Comparison of ENCODE assay signal across 14 cellular contexts in genomic region chr2:240419723-240420122, GRCh38. TPM values are rescaled to one million over a fixed set of nuclear protein-coding genes. Genes with fewer than 3 reads are reported as not detected.
DNase-seq lines count a peak whose midpoint lies in the region; ATAC-seq and TF ChIP-seq lines count a peak whose summit lies in the region.
"Had no signal": no experiment of that assay in that cellular context is flagged by ENCODE, and none has a peak within 500 bp of the region (broad histone marks: within the 10 kb centered on the region; RNA-seq: fewer than 3 reads in every experiment).

No MANE protein-coding gene starts in this region.

- intact Hi-C loops in natural killer cell (cut with micrococcal nuclease), result no loop called here

- no peak overlapping the region for H3K4me3 Mint-ChIP-seq in natural killer cell
- H3K4me3 Mint-ChIP-seq: B cell; CD4-positive, CD25-positive, alpha-beta regulatory T cell; CD8-positive, alpha-beta memory T cell had no signal

- no peaks in the 10 kb centered on the region for H3K9me3 Mint-ChIP-seq in natural killer cell

- no peaks in the 10 kb centered on the region for H3K36me3 Mint-ChIP-seq in natural killer cell
- H3K36me3 Mint-ChIP-seq: CD4-positive, CD25-positive, alpha-beta regulatory T cell had no signal

- DNase-seq in activated CD8-positive, alpha-beta memory T cell treated with anti-CD3 and anti-CD28 coated beads, Interleukin-2, amount 50 U/mL, for 48 hours, result peak; percentile 17
- DNase-seq in activated CD8-positive, alpha-beta memory T cell treated with anti-CD3 and anti-CD28 coated beads for 24 hours, result no peak
- DNase-seq in ecto neural progenitor cell (ENCODE audit: low spot score) (peak; percentile 20), natural killer cell (peak; percentile 0), NCI-H748 treated with DMSO at 0.1 percent for 48 hours (lab: John Stamatoyannopoulos, UW) (no peak)
- no peak for DNase-seq in stimulated activated CD4-positive, alpha-beta T cell treated with anti-CD3 and anti-CD28 coated beads, Interleukin-2, amount 100 ng/mL, for 24 hours
- DNase-seq: 8988T; CD4-positive, CD25-positive, alpha-beta regulatory T cell; COR-L47; DMS 273 treated with DMSO at 0.1 percent for 48 hours; GM23248 had no signal

- no peaks in the 10 kb centered on the region for H3K27me3 Mint-ChIP-seq in natural killer cell (ENCODE audit: low read depth in 2 of 2)
- H3K27me3 Mint-ChIP-seq: B cell; CD4-positive, CD25-positive, alpha-beta regulatory T cell had no signal

- no peak for ATAC-seq in natural killer cell
- no peak for ATAC-seq in HG02678 (IDR thresholded peaks at IDR 0.05; ENCODE audit: unreplicated experiment)

- no peaks in the 10 kb centered on the region for H3K4me1 Mint-ChIP-seq in natural killer cell
- H3K4me1 Mint-ChIP-seq: B cell; CD4-positive, CD25-positive, alpha-beta regulatory T cell; CD8-positive, alpha-beta memory T cell had no signal

- TF ChIP-seq CTCF in natural killer cell (IDR thresholded peaks at IDR 0.05), result no peak

- no peak overlapping the region for H3K27ac Mint-ChIP-seq in natural killer cell
- H3K27ac Mint-ChIP-seq: B cell; CD4-positive, CD25-positive, alpha-beta regulatory T cell; CD8-positive, alpha-beta memory T cell had no signal

RNA-seq across cellular contexts. Expression of gene GPC1, which starts 15.7 kb away (rescaled TPM):
- 1 to 10 TPM in 1 of 3 donors, under 1 TPM in 2; 0.79 to 1.4 (median 0.94) TPM for total RNA-seq in natural killer cell

Comparison
In these comparisons a context has a peak if more than half of its experiments do, and no peak if none do; other contexts are left out.
1. DNase-seq: peak in activated CD8-positive, alpha-beta memory T cell treated with anti-CD3 and anti-CD28 coated beads, Interleukin-2, amount 50 U/mL, for 48 hours (single experiment), ecto neural progenitor cell (single experiment) and natural killer cell (single experiment); none in activated CD8-positive, alpha-beta memory T cell treated with anti-CD3 and anti-CD28 coated beads for 24 hours (single experiment), stimulated activated CD4-positive, alpha-beta T cell treated with anti-CD3 and anti-CD28 coated beads, Interleukin-2, amount 100 ng/mL, for 24 hours (0 of 2) and NCI-H748 treated with DMSO at 0.1 percent for 48 hours (single experiment).